In the genomic region with DNA sequence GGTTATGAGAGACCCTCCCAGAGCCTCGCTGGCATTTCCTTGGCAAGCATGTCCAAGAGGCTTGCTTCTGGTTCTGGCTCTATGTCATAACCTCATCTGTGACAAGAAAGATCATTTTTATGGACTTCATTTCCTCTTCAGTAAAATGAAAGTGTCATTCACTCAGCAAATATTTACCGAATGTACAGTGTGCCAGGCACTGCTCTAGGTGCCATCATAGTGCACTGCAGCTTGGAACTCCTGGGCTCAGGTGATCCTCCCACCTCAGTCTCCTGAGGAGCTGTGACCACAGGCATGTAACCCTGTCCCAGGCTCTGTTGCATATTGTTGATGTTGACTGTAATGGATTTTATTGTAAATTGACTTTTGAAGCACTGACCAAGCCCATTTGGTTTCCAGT, we compare ENCODE assay signal across 25 cellular contexts. TPM values are rescaled to one million over a fixed set of nuclear protein-coding genes. Genes with fewer than 3 reads are reported as not detected.
"Had no signal": no experiment of that assay in that cellular context is flagged by ENCODE, and none has a peak within 500 bp of the region (broad histone marks: within the 10 kb centered on the region; RNA-seq: fewer than 3 reads in every experiment).

No MANE protein-coding gene starts in this region.

- H3K4me3 ChIP-seq: body of pancreas, gastroesophageal sphincter, heart left ventricle, tibial artery, uterus had no signal

- H3K27me3 ChIP-seq: body of pancreas, gastroesophageal sphincter, heart left ventricle, tibial artery, uterus had no signal

- H3K27ac ChIP-seq: body of pancreas, gastroesophageal sphincter, heart left ventricle, tibial artery, uterus had no signal

- H3K4me1 ChIP-seq: body of pancreas, gastroesophageal sphincter, tibial artery, uterus had no signal

- H3K36me3 ChIP-seq: uterus had no signal

- H3K9me3 ChIP-seq: body of pancreas, gastroesophageal sphincter, heart left ventricle, tibial artery, uterus had no signal

- DNase-seq: activated CD4-positive, alpha-beta T cell treated with anti-CD3 and anti-CD28 coated beads for 48 hours; activated CD4-positive, CD25-positive, alpha-beta regulatory T cell; activated CD8-positive, alpha-beta T cell treated with anti-CD3 and anti-CD28 coated beads for 36 hours; activated naive CD4-positive, alpha-beta T cell; activated naive CD8-positive, alpha-beta T cell treated with anti-CD3 and anti-CD28 coated beads, Interleukin-2, amount 10 ng/mL, durations not matched to agents 7 days and 5 days; activated T-cell treated with anti-CD3 and anti-CD28 coated beads, Interleukin-2, amount 50 U/mL, for 1 hour; amygdala; body of pancreas; cortex of kidney; effector CD4-positive, alpha-beta T cell; heart left ventricle; kidney; mesendoderm; occipital lobe; retina; stimulated activated CD4-positive, alpha-beta T cell treated with anti-CD3 and anti-CD28 coated beads, Interleukin-12 subunit alpha, Interleukin-12 subunit beta, amount 100 ng/mL, for 4 hours; stimulated activated CD4-positive, alpha-beta T cell treated with anti-CD3 and anti-CD28 coated beads, Interleukin-1b, Interleukin-23, amount 100 ng/mL, for 48 hours; stimulated activated CD8-positive, alpha-beta memory T cell treated with anti-CD3 and anti-CD28 coated beads, Interleukin-4, amount 100 ng/mL, for 48 hours; stimulated activated naive CD4-positive, alpha-beta T cell treated with Interleukin-2 at 50 U/mL for 16 hours; substantia nigra; T-cell; tibial artery; uterus had no signal

- ATAC-seq: activated CD8-positive, alpha-beta T cell treated with anti-CD3 and anti-CD28 coated beads for 36 hours; activated T-helper 17 cell treated with anti-CD3 and anti-CD28 coated beads, Interleukin-2, amount 50 U/mL, for 72 hours; body of pancreas; gastroesophageal sphincter; heart left ventricle; T-cell had no signal

RNA-seq across cellular contexts. Expression of a gene that starts 38.7 kb away (rescaled TPM):
- total RNA-seq: body of pancreas, occipital lobe had no signal
